In the genomic region with DNA sequence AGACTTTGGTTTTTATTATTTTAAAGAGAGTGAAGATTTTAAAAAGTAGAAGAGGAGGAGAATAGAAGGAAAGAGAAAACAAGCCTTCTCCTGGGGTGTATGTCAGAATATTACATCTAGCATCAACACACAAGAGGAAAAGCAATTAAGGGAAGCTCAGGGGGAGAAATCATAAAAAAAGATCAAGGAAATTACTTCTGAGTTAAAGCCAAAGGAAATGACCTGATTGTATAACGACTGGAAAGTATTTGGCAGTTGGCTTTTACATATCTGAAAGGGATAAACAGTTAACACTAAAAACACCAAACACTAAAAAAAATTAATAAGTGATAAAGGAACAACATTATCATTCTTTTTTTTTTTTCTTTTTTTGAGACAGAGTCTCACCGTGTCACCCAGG, we compare ENCODE assay signal across 28 cellular contexts. TPM values are rescaled to one million over a fixed set of nuclear protein-coding genes. Genes with fewer than 3 reads are reported as not detected.
"Had no signal": no experiment of that assay in that cellular context is flagged by ENCODE, and none has a peak within 500 bp of the region (broad histone marks: within the 10 kb centered on the region; RNA-seq: fewer than 3 reads in every experiment).

No MANE protein-coding gene starts in this region.

- H3K4me1 ChIP-seq: psoas muscle, right lobe of liver, sigmoid colon, suprapubic skin, transverse colon, upper lobe of right lung, uterus had no signal

- ATAC-seq: natural killer cell; psoas muscle; right cardiac atrium; right lobe of liver; stimulated activated effector memory CD8-positive, alpha-beta T cell treated with anti-CD3 and anti-CD28 coated beads, Interleukin-12 subunit alpha, Interleukin-12 subunit beta, amount 100 ng/mL, for 72 hours; stimulated activated naive B cell treated with anti-CD40 and anti-IgM and Interleukin-4, amounts not matched to agents 10 μg/mL and 1 μg/mL and 100 μg/mL, for 72 hours; stimulated activated naive CD8-positive, alpha-beta T cell treated with anti-CD3 and anti-CD28 coated beads, Interleukin-15, amount 100 ng/mL, for 72 hours; stimulated activated naive CD8-positive, alpha-beta T cell treated with anti-CD3 and anti-CD28 coated beads, Interleukin-15, Interleukin-2, amounts not matched to agents 100 U/mL and 50 U/mL, for 24 hours; upper lobe of right lung had no signal

- H3K36me3 ChIP-seq: neural progenitor cell, ovary, right lobe of liver, sigmoid colon, suprapubic skin, tibial artery, transverse colon, upper lobe of right lung, uterus had no signal

- H3K9me3 ChIP-seq: ovary, psoas muscle, right lobe of liver, suprapubic skin, testis, tibial artery, transverse colon, upper lobe of right lung, uterus had no signal

- DNase-seq: natural killer cell; occipital lobe; ovary; posterior cingulate gyrus; psoas muscle; right cardiac atrium; right lobe of liver; sigmoid colon; small intestine; stimulated activated CD4-positive, alpha-beta T cell treated with anti-CD3 and anti-CD28 coated beads, Interleukin-15, amount 100 ng/mL, for 24 hours; stimulated activated CD4-positive, alpha-beta T cell treated with anti-CD3 and anti-CD28 coated beads, Interleukin-2, amount 100 ng/mL, for 24 hours; stimulated activated CD4-positive, alpha-beta T cell treated with anti-CD3 and anti-CD28 coated beads, Interleukin-2, amount 100 ng/mL, for 48 hours; stimulated activated CD4-positive, alpha-beta T cell treated with anti-CD3 and anti-CD28 coated beads, Interleukin-4, amount 100 ng/mL, for 24 hours; stimulated activated naive B cell treated with anti-CD40 and anti-IgM and Interleukin-4, amounts not matched to agents 10 μg/mL and 1 μg/mL and 100 μg/mL, for 72 hours; stimulated activated naive CD8-positive, alpha-beta T cell treated with anti-CD3 and anti-CD28 coated beads, Interleukin-15, amount 100 ng/mL, for 72 hours; stimulated activated naive CD8-positive, alpha-beta T cell treated with anti-CD3 and anti-CD28 coated beads, Interleukin-15, Interleukin-2, amounts not matched to agents 100 U/mL and 50 U/mL, for 24 hours; substantia nigra; testis; tibial artery; transverse colon; upper lobe of right lung; uterus had no signal

- H3K27ac ChIP-seq: neural progenitor cell, ovary, parathyroid adenoma, psoas muscle, right lobe of liver, sigmoid colon, suprapubic skin, testis, tibial artery, transverse colon, upper lobe of right lung, uterus had no signal

- H3K4me3 ChIP-seq: neural progenitor cell, ovary, psoas muscle, right lobe of liver, sigmoid colon, suprapubic skin, testis, tibial artery, transverse colon, upper lobe of right lung, uterus had no signal

- H3K27me3 ChIP-seq: neural progenitor cell, ovary, right lobe of liver, sigmoid colon, suprapubic skin, testis, tibial artery, transverse colon, upper lobe of right lung, uterus had no signal

RNA-seq across cellular contexts. Expression of gene CPNE4, which starts 58.4 kb away (rescaled TPM):
- total RNA-seq: natural killer cell, osteoblast, psoas muscle, right lobe of liver, skeletal muscle tissue had no signal
